In genomic region chr15:83503595-83504364, GRCh38 we compare ENCODE assay signal across 18 cellular contexts. TPM values are rescaled to one million over a fixed set of nuclear protein-coding genes. Genes with fewer than 3 reads are reported as not detected.
DNase-seq lines count a peak whose midpoint lies in the region; ATAC-seq, FAIRE-seq and TF ChIP-seq lines count a peak whose summit lies in the region.
"Had no signal": no experiment of that assay in that cellular context is flagged by ENCODE, and none has a peak within 500 bp of the region (broad histone marks: within the 10 kb centered on the region; RNA-seq: fewer than 3 reads in every experiment).

No MANE protein-coding gene starts in this region.

- POLR2A ChIA-PET in IMR-90 (lab: Charles Lee; ENCODE audit: unreplicated experiment) (no interaction called here), K562 (lab: Yijun Ruan, JAX) (interaction anchor here (0.9 to 1.0 kb wide), 2 partner anchors 8 to 41 kb away, joined by 3 read pairs; no protein-coding TSS in a partner anchor)

- H2BK120ac ChIP-seq in IMR-90 (ENCODE audit: low read depth, low read length) = no peak overlapping the region

- H3K36me3 ChIP-seq in IMR-90 (ENCODE audit: control insufficient read depth, insufficient read depth, low read length) = no peaks in the 10 kb centered on the region
- no peaks in the 10 kb centered on the region for H3K36me3 ChIP-seq in K562 (ENCODE audit: control insufficient read depth, insufficient read depth, low read length)
- H3K36me3 ChIP-seq: BE2C had no signal

- BruUV-seq in IMR-90 (replicated peaks; lab: Mats Ljungman, UMichigan) (no TSS peak), K562 (replicated peaks; lab: Mats Ljungman, UMichigan) (no TSS peak)

- H2BK5ac ChIP-seq in IMR-90 (ENCODE audit: low read depth, low read length, poor library complexity, severe bottlenecking) = no peak overlapping the region

- H3K4ac ChIP-seq in IMR-90 (ENCODE audit: low read depth, low read length) = no peak overlapping the region

- TF ChIP-seq RAD21 in IMR-90 (IDR thresholded peaks at IDR 0.05; ENCODE audit: low read length) (no peak), K562 (CRISPR knock-in tag; conservative IDR thresholded peaks at IDR 0.05 in 1 of 2, IDR thresholded peaks at IDR 0.05 in 1 of 2) (no peak)

- H3K14ac ChIP-seq in IMR-90 (replicated peaks; ENCODE audit: low read depth, low read length) = no peak overlapping the region

- H2BK20ac ChIP-seq in IMR-90 (ENCODE audit: low read depth, low read length) = no peak overlapping the region

- no peak overlapping the region for H2AK5ac ChIP-seq in IMR-90 (ENCODE audit: low read depth, low read length)

- no peaks in the 10 kb centered on the region for H4K20me1 ChIP-seq in IMR-90 (ENCODE audit: insufficient read depth, low read length)
- H4K20me1 ChIP-seq in K562 (replicated peaks; ENCODE audit: control insufficient read depth, insufficient read depth, low read length) = no peaks in the 10 kb centered on the region

- H3K79me1 ChIP-seq in IMR-90 (ENCODE audit: low read depth in 1 of 2, low read length in 2 of 2) = no peaks in the 10 kb centered on the region

- no peak overlapping the region for H3K56ac ChIP-seq in IMR-90 (ENCODE audit: extremely low read depth, insufficient read depth, low read length)

- no peaks in the 10 kb centered on the region for H3K27me3 ChIP-seq in IMR-90 (ENCODE audit: control insufficient read depth, insufficient read depth, low read length)
- no peaks in the 10 kb centered on the region for H3K27me3 ChIP-seq in K562 (ENCODE audit: control insufficient read depth in 2 of 2, insufficient read depth in 2 of 2, low read length in 2 of 2)
- H3K27me3 ChIP-seq: BE2C had no signal

- no peak overlapping the region for H4K8ac ChIP-seq in IMR-90 (ENCODE audit: low read depth in 2 of 2, low read length in 2 of 2)

- H2AFZ ChIP-seq in IMR-90 (replicated peaks; ENCODE audit: low read length, poor library complexity) (no peak overlapping the region), K562 (ENCODE audit: low read depth, low read length) (peak overlapping the region; percentile 64)

- H3K9me3 ChIP-seq in IMR-90 (ENCODE audit: control insufficient read depth, insufficient read depth, low read length) = no peaks in the 10 kb centered on the region; the same call in 1 of the 2 replicates
- no peaks in the 10 kb centered on the region for H3K9me3 ChIP-seq in K562 (replicated peaks; ENCODE audit: control insufficient read depth, insufficient read depth, low read depth, low read length)
- H3K9me3 ChIP-seq: BE2C had no signal

- in situ Hi-C loops in IMR-90 (cut with MboI; ENCODE audit: low sequenced_read_pairs) = no loop called here
- in situ Hi-C loops in K562 (cut with MboI) = no loop called here

- no peak for FAIRE-seq in K562 (lab: Jason Lieb, UNC)
- FAIRE-seq: D721Med, GM12891 had no signal

- ATAC-seq in IMR-90 (ENCODE audit: low read depth) (no peak), K562 (no peak), GM19455 (IDR thresholded peaks at IDR 0.05; ENCODE audit: unreplicated experiment) (no peak), HG02571 (IDR thresholded peaks at IDR 0.05; ENCODE audit: unreplicated experiment) (no peak)
- ATAC-seq in stimulated activated naive CD8-positive, alpha-beta T cell treated with anti-CD3 and anti-CD28 coated beads, Interleukin-15, Interleukin-2, amounts not matched to agents 100 U/mL and 50 U/mL, for 24 hours = no peak

- TF ChIP-seq CTCF in IMR-90 (conservative IDR thresholded peaks at IDR 0.05; ENCODE audit: low read depth, low read length) (no peak), K562 (IDR thresholded peaks at IDR 0.05 in 2 of 3, conservative IDR thresholded peaks at IDR 0.05 in 1 of 3; ENCODE audit: insufficient read depth in 2 of 3, low read depth in 1 of 3, low read length in 3 of 3) (no peak)

- no peak overlapping the region for H2BK15ac ChIP-seq in IMR-90 (ENCODE audit: low read depth, low read length)

- H3K4me2 ChIP-seq in IMR-90 (ENCODE audit: low read depth, low read length) (no peak overlapping the region), K562 (ENCODE audit: insufficient read depth, low read length) (no peak overlapping the region)

- H3K23ac ChIP-seq in IMR-90 (ENCODE audit: low read depth, low read length) = no peak overlapping the region

- dilution Hi-C loops in IMR-90 (cut with HindIII; ENCODE audit: low sequenced_read_pairs, unreplicated experiment) = no loop called here

- TF ChIP-seq POLR2A in IMR-90 (IDR thresholded peaks at IDR 0.05; ENCODE audit: low read depth, low read length) (no peak), K562 (conservative IDR thresholded peaks at IDR 0.05) (no peak)

- no peak overlapping the region for H4K91ac ChIP-seq in IMR-90 (ENCODE audit: insufficient read depth, low read depth, low read length)

- DNase-seq in CMK (ENCODE audit: low read depth) = peak; percentile 21
- DNase-seq in IMR-90 = no peak
- DNase-seq in K562 (ENCODE audit: extremely low read depth in 1 of 4, low spot score in 3 of 4) = peak in 1 of 4 experiments; percentile 16
- peak; percentile 18 for DNase-seq in superior temporal gyrus (ENCODE audit: extremely low spot score)
- no peak for DNase-seq in stimulated activated naive CD8-positive, alpha-beta T cell treated with anti-CD3 and anti-CD28 coated beads, Interleukin-15, Interleukin-2, amounts not matched to agents 100 U/mL and 50 U/mL, for 24 hours
- DNase-seq: BE2C; CD4-positive, alpha-beta memory T cell; COR-L47; DMS153; DMS79 treated with DMSO at 0.1 percent for 48 hours; GOT3; HCEC 1CT had no signal

- H3K4me3 ChIP-seq in IMR-90 (ENCODE audit: insufficient read depth, low read depth, low read length) (no peak overlapping the region), K562 (no peak overlapping the region)

- H3K4me1 ChIP-seq in IMR-90 (ENCODE audit: control insufficient read depth, insufficient read depth, low read length) = no peaks in the 10 kb centered on the region
- peaks cover 0 to 9% of the 10 kb centered on the region in 2 experiments; a peak in 3 of 5 replicates for H3K4me1 ChIP-seq in K562 (replicated peaks in 1 of 2; ENCODE audit: control insufficient read depth in 2 of 2, insufficient read depth in 2 of 2, low read length in 2 of 2)
- H3K4me1 ChIP-seq: BE2C had no signal

- H3K9ac ChIP-seq in IMR-90 (ENCODE audit: low read depth, low read length) = no peak overlapping the region
- no peak overlapping the region; a peak in 1 of 4 replicates for H3K9ac ChIP-seq in K562 (ENCODE audit: insufficient read depth in 1 of 2, low read depth in 2 of 2, low read length in 2 of 2)

- no CpG with 5 or more reads among the region's 4 CpGs for WGBS in IMR-90 (ENCODE audit: extremely low coverage in 2 of 2, insufficient read length in 1 of 2), 2 experiments
- WGBS in K562 (ENCODE audit: insufficient coverage, low coverage, missing lambda C conversion rate) = 28% methylated on average over 4 of the region's 4 CpGs

- no peak overlapping the region for H3K18ac ChIP-seq in IMR-90 (ENCODE audit: low read depth, low read length)

- CTCF ChIA-PET in IMR-90 (lab: Yijun Ruan, JAX) (no interaction called here), K562 (lab: Yijun Ruan, JAX; ENCODE audit: low intra/inter-chr PET ratio) (no interaction called here)

- intact Hi-C loops in IMR-90 (cut with micrococcal nuclease) (no loop called here), K562 (cut with micrococcal nuclease) (no loop called here)

- no peaks in the 10 kb centered on the region for H3K9me1 ChIP-seq in IMR-90 (ENCODE audit: insufficient read depth, low read length)
- no peaks in the 10 kb centered on the region for H3K9me1 ChIP-seq in K562 (ENCODE audit: control insufficient read depth, insufficient read depth, low read length)

- no peak overlapping the region for H4K5ac ChIP-seq in IMR-90 (ENCODE audit: low read depth, low read length)

- peaks cover 3% of the 10 kb centered on the region; the same call in 1 of the 3 replicates for H3K79me2 ChIP-seq in K562 (ENCODE audit: control insufficient read depth, insufficient read depth, low read length)

- H2AK9ac ChIP-seq in IMR-90 (replicated peaks; ENCODE audit: low read depth, low read length, poor library complexity) = no peak overlapping the region

- H3K27ac ChIP-seq in IMR-90 (ENCODE audit: insufficient read depth, low read length) = no peak overlapping the region
- H3K27ac ChIP-seq in K562 (ENCODE audit: extremely low read depth, low read depth, low read length) = 0 out of 3 replicates have a peak overlapping the region, but pooled peaks have one; percentile 0
- H3K27ac ChIP-seq: C4-2B had no signal

- no peak for TF ChIP-seq EP300 in K562 (IDR thresholded peaks at IDR 0.05; ENCODE audit: low read length)

TF ChIP-seq in IMR-90, 13 proteins besides CTCF, POLR2A, EP300 and RAD21 (continues in another document):
- TF ChIP-seq BHLHE40 (IDR thresholded peaks at IDR 0.05; ENCODE audit: low read depth, low read length) = no peak

TF ChIP-seq in K562, 482 proteins besides CTCF, POLR2A, EP300 and RAD21 (continues in another document):
- TF ChIP-seq MAFG (tag; conservative IDR thresholded peaks at IDR 0.05) = peak; percentile 96
- no peak for TF ChIP-seq HNRNPL (IDR thresholded peaks at IDR 0.05; ENCODE audit: low read depth, low read length)
- TF ChIP-seq ARNT (IDR thresholded peaks at IDR 0.05) = no peak
- no peak for TF ChIP-seq EZH2 (IDR thresholded peaks at IDR 0.05; ENCODE audit: borderline replicate concordance, low read depth, low read length)
- TF ChIP-seq ETV5 (CRISPR knock-in tag; IDR thresholded peaks at IDR 0.05; ENCODE audit: low read depth) = no peak
- no peak for TF ChIP-seq FOXK2 (conservative IDR thresholded peaks at IDR 0.05 in 1 of 2, IDR thresholded peaks at IDR 0.05 in 1 of 2; ENCODE audit: low read depth in 2 of 2)

RNA-seq across cellular contexts. Expression of gene SH3GL3, which starts 56.6 kb away (rescaled TPM):
- total RNA-seq in IMR-90 (2012; rRNA removed) (not detected in 2 replicates), K562 (2014; rRNA removed) (13.1 and 16.0 TPM in 2 replicates), K562 (2014; rRNA removed; fragmentation: Illumina TruSeq; extraction: Trizol) (13.5 and 16.1 TPM in 2 replicates), K562 (2015; rRNA removed; fragmentation: Illumina TruSeq; extraction: Trizol) (6.8 and 7.5 TPM in 2 replicates), K562 (2021) (8.9 and 9.6 TPM in 2 replicates)
- polyA plus RNA-seq in IMR-90 (2012; rRNA removed) (not detected in 2 replicates), K562 (2011; rRNA removed) (7.2 and 9.7 TPM in 2 replicates), K562 (2014; fragmentation: Illumina TruSeq; extraction: Trizol) (13.3 and 14.3 TPM in 2 replicates), K562 (2014; fragmentation: Nextera tagmentation; extraction: Ambion mirVana) (1 to 10 TPM; 3.9 to 4.3 TPM), K562 (2014; rRNA removed) (13.7 and 14.5 TPM in 2 replicates)
- polyA plus RNA-seq in IMR-90 (2012; cell fraction: cytosol; rRNA removed) = not detected in 2 replicates
- polyA plus RNA-seq in IMR-90 (2012; cell fraction: nucleus; rRNA removed; ENCODE audit: low replicate concordance) = not detected in 2 replicates
- total RNA-seq in K562 (2011; cell fraction: chromatin; rRNA removed; ENCODE audit: low replicate concordance) = 12.5 and 41.1 TPM in 2 replicates
- total RNA-seq in K562 (2011; cell fraction: nucleolus; rRNA removed) = 8.7 and 9.9 TPM in 2 replicates
- 24.5 and 38.6 TPM in 2 replicates for total RNA-seq in K562 (2011; cell fraction: nucleoplasm; rRNA removed)
- 1.7 and 3.9 TPM in 2 replicates for polyA plus RNA-seq in K562 (2011; cell fraction: cytosol; rRNA removed)
- 7.5 and 9.2 TPM in 2 replicates for polyA plus RNA-seq in K562 (2011; cell fraction: nucleus; rRNA removed)
- polyA plus RNA-seq in K562 (2012) = 5.7 and 8.1 TPM in 2 replicates
- polyA minus RNA-seq in K562 (2011; rRNA and poly(A)+ RNA removed) = 5.2 and 7.0 TPM in 2 replicates
- 4.1 and 4.4 TPM in 2 replicates for polyA minus RNA-seq in K562 (2011; cell fraction: cytosol; rRNA and poly(A)+ RNA removed)
- polyA minus RNA-seq in K562 (2011; cell fraction: nucleus; rRNA and poly(A)+ RNA removed) = 5.3 and 5.6 TPM in 2 replicates
- total RNA-seq: CD4-positive, alpha-beta memory T cell had no signal
- polyA plus RNA-seq: AG04450 had no signal

Comparison
In these comparisons a context has a peak if more than half of its experiments do, and no peak if none do; other contexts are left out.
1. DNase-seq: peak in CMK (single experiment) and superior temporal gyrus (single experiment); none in IMR-90 (single experiment) and stimulated activated naive CD8-positive, alpha-beta T cell treated with anti-CD3 and anti-CD28 coated beads, Interleukin-15, Interleukin-2, amounts not matched to agents 100 U/mL and 50 U/mL, for 24 hours (single experiment).